6 cellular contexts compared by ENCODE assay signal in genomic region chr5:105407190-105407589, GRCh38.
"Had no signal": no experiment of that assay in that cellular context is flagged by ENCODE, and none has a peak within 500 bp of the region (broad histone marks: within the 10 kb centered on the region; RNA-seq: fewer than 3 reads in every experiment).

No MANE protein-coding gene starts in this region.

- H2AFZ ChIP-seq: GM23248 had no signal

- H3K27ac ChIP-seq: GM23248 had no signal

- ATAC-seq: HepG2 had no signal

- H3K9ac ChIP-seq: GM23248 had no signal

- H3K27me3 Mint-ChIP-seq: IgD-negative memory B cell had no signal

- H3K4me3 Mint-ChIP-seq: IgD-negative memory B cell had no signal

- H3K36me3 Mint-ChIP-seq: IgD-negative memory B cell had no signal

- H3K4me1 Mint-ChIP-seq: IgD-negative memory B cell had no signal

- DNase-seq: GM23248, H7, HCEC 1CT, KBM-7 had no signal

- H3K4me3 ChIP-seq: GM23248 had no signal

- H3K27ac Mint-ChIP-seq: IgD-negative memory B cell had no signal
